22 cellular contexts compared by ENCODE assay signal in genomic region chr12:19144287-19144686, GRCh38.
"Had no signal": no experiment of that assay in that cellular context is flagged by ENCODE, and none has a peak within 500 bp of the region (broad histone marks: within the 10 kb centered on the region; RNA-seq: fewer than 3 reads in every experiment).

No MANE protein-coding gene starts in this region.

- H3K9me3 Mint-ChIP-seq: natural killer cell had no signal

- H3K4me1 ChIP-seq: left lung, prostate gland, upper lobe of right lung, uterus had no signal

- H2AFZ ChIP-seq: hepatocyte, neural progenitor cell, parathyroid adenoma had no signal

- H3K36me3 Mint-ChIP-seq: natural killer cell; stimulated activated memory B cell treated with anti-CD40 and anti-IgM and Interleukin-4, amounts not matched to agents 10 μg/mL and 1 μg/mL and 100 μg/mL, for 72 hours had no signal

- H3K27me3 Mint-ChIP-seq: stimulated activated memory B cell treated with anti-CD40 and anti-IgM and Interleukin-4, amounts not matched to agents 10 μg/mL and 1 μg/mL and 100 μg/mL, for 72 hours had no signal

- H3K27ac Mint-ChIP-seq: natural killer cell; neural progenitor cell; stimulated activated memory B cell treated with anti-CD40 and anti-IgM and Interleukin-4, amounts not matched to agents 10 μg/mL and 1 μg/mL and 100 μg/mL, for 72 hours had no signal

- H3K4me3 Mint-ChIP-seq: natural killer cell; neural progenitor cell; stimulated activated memory B cell treated with anti-CD40 and anti-IgM and Interleukin-4, amounts not matched to agents 10 μg/mL and 1 μg/mL and 100 μg/mL, for 72 hours had no signal

- H3K27me3 ChIP-seq: foreskin keratinocyte, gastroesophageal sphincter, heart left ventricle, hepatocyte, left lung, neural progenitor cell, sigmoid colon, tibial nerve, upper lobe of right lung, uterus had no signal

- H3K27ac ChIP-seq: foreskin keratinocyte, gastroesophageal sphincter, hepatocyte, left lung, neural progenitor cell, parathyroid adenoma, prostate gland, sigmoid colon, thoracic aorta, tibial nerve, upper lobe of right lung, uterus had no signal

- H3K4me1 Mint-ChIP-seq: natural killer cell; stimulated activated memory B cell treated with anti-CD40 and anti-IgM and Interleukin-4, amounts not matched to agents 10 μg/mL and 1 μg/mL and 100 μg/mL, for 72 hours had no signal

- H3K9me3 ChIP-seq: gastroesophageal sphincter, heart left ventricle, left lung, prostate gland, sigmoid colon, thoracic aorta, tibial nerve, upper lobe of right lung, uterus had no signal

- H3K4me2 ChIP-seq: hepatocyte, neural progenitor cell had no signal

- DNase-seq: cerebellar nuclear complex; cortex of kidney; foreskin keratinocyte; heart left ventricle; left cardiac atrium; left lung; natural killer cell; right cardiac atrium; sigmoid colon; stimulated activated CD4-positive, alpha-beta T cell treated with anti-CD3 and anti-CD28 coated beads, Interleukin-4, amount 100 ng/mL, for 4 hours; stimulated activated naive CD8-positive, alpha-beta T cell treated with anti-CD3 and anti-CD28 coated beads, Interleukin-15, Interleukin-2, amounts not matched to agents 100 U/mL and 50 U/mL, for 24 hours; substantia nigra; upper lobe of right lung; uterus had no signal

- H3K36me3 ChIP-seq: gastroesophageal sphincter, left lung, prostate gland, thoracic aorta, tibial nerve, upper lobe of right lung, uterus had no signal

- H3K4me3 ChIP-seq: gastroesophageal sphincter, heart left ventricle, hepatocyte, left lung, neural progenitor cell, prostate gland, sigmoid colon, thoracic aorta, tibial nerve, upper lobe of right lung, uterus had no signal

- H3K9ac ChIP-seq: neural progenitor cell, parathyroid adenoma had no signal
